23 cellular contexts compared by ENCODE assay signal in genomic region chr3:138405486-138405885, GRCh38. TPM values are rescaled to one million over a fixed set of nuclear protein-coding genes. Genes with fewer than 3 reads are reported as not detected.
"Had no signal": no experiment of that assay in that cellular context is flagged by ENCODE, and none has a peak within 500 bp of the region (broad histone marks: within the 10 kb centered on the region; RNA-seq: fewer than 3 reads in every experiment).

No MANE protein-coding gene starts in this region.

- H3K4me1 ChIP-seq: prostate gland, sigmoid colon, stomach, tibial artery had no signal

- H3K36me3 ChIP-seq: neural progenitor cell, prostate gland had no signal

- H2AFZ ChIP-seq: neural progenitor cell had no signal

- H3K4me2 ChIP-seq: neural progenitor cell had no signal

- H3K27me3 ChIP-seq: neural progenitor cell, right atrium auricular region, sigmoid colon, stomach, tibial artery had no signal

- H3K4me3 ChIP-seq: neural progenitor cell, prostate gland, right atrium auricular region, sigmoid colon, stomach, tibial artery had no signal

- DNase-seq: cortex of kidney; effector memory CD8-positive, alpha-beta T cell; hypothalamus; immature natural killer cell; islet precursor cell; kidney glomerular epithelial cell; left colon; mesenchymal stem cell; midbrain; naive thymus-derived CD4-positive, alpha-beta T cell; sigmoid colon; stimulated activated CD4-positive, alpha-beta T cell treated with anti-CD3 and anti-CD28 coated beads, Interleukin-2, amount 100 ng/mL, for 24 hours; stimulated activated CD4-positive, alpha-beta T cell treated with anti-CD3 and anti-CD28 coated beads, Interleukin-4, amount 100 ng/mL, for 24 hours; stimulated activated naive CD4-positive, alpha-beta T cell treated with Interleukin-2 at 50 U/mL for 16 hours; stomach had no signal

- H3K4me1 Mint-ChIP-seq: naive thymus-derived CD4-positive, alpha-beta T cell; neural progenitor cell; stimulated activated effector memory CD8-positive, alpha-beta T cell treated with anti-CD3 and anti-CD28 coated beads, Interleukin-12 subunit alpha, Interleukin-12 subunit beta, amount 100 ng/mL, for 72 hours had no signal

- H3K4me3 Mint-ChIP-seq: effector memory CD8-positive, alpha-beta T cell; immature natural killer cell; naive thymus-derived CD4-positive, alpha-beta T cell; nephron; neural progenitor cell; stimulated activated effector memory CD8-positive, alpha-beta T cell treated with anti-CD3 and anti-CD28 coated beads, Interleukin-12 subunit alpha, Interleukin-12 subunit beta, amount 100 ng/mL, for 72 hours; type B pancreatic cell had no signal

- H3K9ac ChIP-seq: neural progenitor cell had no signal

- H3K9me3 Mint-ChIP-seq: effector memory CD8-positive, alpha-beta T cell; immature natural killer cell; naive thymus-derived CD4-positive, alpha-beta T cell; nephron; neural progenitor cell; stimulated activated effector memory CD8-positive, alpha-beta T cell treated with anti-CD3 and anti-CD28 coated beads, Interleukin-12 subunit alpha, Interleukin-12 subunit beta, amount 100 ng/mL, for 72 hours; type B pancreatic cell had no signal

- H3K36me3 Mint-ChIP-seq: immature natural killer cell; naive thymus-derived CD4-positive, alpha-beta T cell; stimulated activated effector memory CD8-positive, alpha-beta T cell treated with anti-CD3 and anti-CD28 coated beads, Interleukin-12 subunit alpha, Interleukin-12 subunit beta, amount 100 ng/mL, for 72 hours had no signal

- H3K27ac Mint-ChIP-seq: effector memory CD8-positive, alpha-beta T cell; immature natural killer cell; nephron; neural progenitor cell; stimulated activated effector memory CD8-positive, alpha-beta T cell treated with anti-CD3 and anti-CD28 coated beads, Interleukin-12 subunit alpha, Interleukin-12 subunit beta, amount 100 ng/mL, for 72 hours; type B pancreatic cell had no signal

- H3K27me3 Mint-ChIP-seq: type B pancreatic cell had no signal

- H3K9me3 ChIP-seq: prostate gland, right atrium auricular region, sigmoid colon, stomach, tibial artery had no signal

- H3K27ac ChIP-seq: neural progenitor cell, prostate gland, right atrium auricular region, sigmoid colon, stomach, tibial artery had no signal

- ATAC-seq: effector memory CD8-positive, alpha-beta T cell; left colon; naive thymus-derived CD4-positive, alpha-beta T cell had no signal

RNA-seq across cellular contexts. Expression of gene ESYT3, which starts 28.9 kb away (rescaled TPM):
- total RNA-seq: lung microvascular endothelial cell had no signal
- polyA plus RNA-seq: immature natural killer cell had no signal

RNA-seq across cellular contexts. Expression of gene MRAS, which starts 57.1 kb away (rescaled TPM):
- polyA plus RNA-seq: immature natural killer cell; naive thymus-derived CD4-positive, alpha-beta T cell had no signal
